11 cellular contexts compared by ENCODE assay signal in genomic region chr17:7475764-7476422, GRCh38. TPM values are rescaled to one million over a fixed set of nuclear protein-coding genes. Genes with fewer than 3 reads are reported as not detected.
DNase-seq lines count a peak whose midpoint lies in the region; ATAC-seq and TF ChIP-seq lines count a peak whose summit lies in the region.
"Had no signal": no experiment of that assay in that cellular context is flagged by ENCODE, and none has a peak within 500 bp of the region (broad histone marks: within the 10 kb centered on the region; RNA-seq: fewer than 3 reads in every experiment).

No MANE protein-coding gene starts in this region.

- peaks cover 3% of the 10 kb centered on the region for H3K36me3 Mint-ChIP-seq in activated CD4-positive, alpha-beta memory T cell treated with anti-CD3 and anti-CD28 coated beads for 36 hours
- H3K36me3 Mint-ChIP-seq in activated CD4-positive, alpha-beta memory T cell treated with anti-CD3 and anti-CD28 coated beads, Interleukin-2, amount 10 ng/mL, durations not matched to agents 7 days and 5 days (ENCODE audit: low read depth) = peaks cover 7% of the 10 kb centered on the region
- H3K36me3 Mint-ChIP-seq in central memory CD8-positive, alpha-beta T cell (ENCODE audit: insufficient read depth) = peaks cover 23% of the 10 kb centered on the region
- H3K36me3 Mint-ChIP-seq in type B pancreatic cell = peaks cover 8% of the 10 kb centered on the region

- peaks cover 51% of the 10 kb centered on the region for H3K4me1 Mint-ChIP-seq in activated CD4-positive, alpha-beta memory T cell treated with anti-CD3 and anti-CD28 coated beads for 36 hours (ENCODE audit: low read depth)
- H3K4me1 Mint-ChIP-seq in activated CD4-positive, alpha-beta memory T cell treated with anti-CD3 and anti-CD28 coated beads, Interleukin-2, amount 10 ng/mL, durations not matched to agents 7 days and 5 days = peaks cover 47% of the 10 kb centered on the region
- peaks cover 50% of the 10 kb centered on the region for H3K4me1 Mint-ChIP-seq in central memory CD8-positive, alpha-beta T cell
- H3K4me1 Mint-ChIP-seq in type B pancreatic cell (ENCODE audit: unreplicated experiment) = peaks cover 41% of the 10 kb centered on the region

- CTCF ChIA-PET in activated CD4-positive, alpha-beta memory T cell treated with anti-CD3 and anti-CD28 coated beads for 36 hours (lab: Charles Lee) = interaction anchor here (1.0 to 6.2 kb wide), 5 partner anchors 22 to 120 kb away, joined by 3 to 54 read pairs (median 4); partner anchors contain the start of gene TMEM102
- CTCF ChIA-PET in activated CD4-positive, alpha-beta memory T cell treated with anti-CD3 and anti-CD28 coated beads, Interleukin-2, amount 10 ng/mL, durations not matched to agents 7 days and 5 days (lab: Charles Lee) = interaction anchor here (1.0 to 2.4 kb wide), 6 partner anchors 9 to 120 kb away, joined by 4 to 17 read pairs (median 5); partner anchors contain the start of genes SENP3 and TMEM102

- peak overlapping the region; percentile 84 to 99 for H3K27ac ChIP-seq in lung (ENCODE audit: low read depth in 1 of 2, low read length in 1 of 2)
- H3K27ac ChIP-seq: C4-2B, KMS-11 had no signal

- no peaks in the 10 kb centered on the region for H3K9me3 ChIP-seq in lung (ENCODE audit: control insufficient read depth in 2 of 2, insufficient read depth in 1 of 2, low read length in 1 of 2)
- H3K9me3 ChIP-seq: right lobe of liver had no signal

- H3K9me3 Mint-ChIP-seq in activated CD4-positive, alpha-beta memory T cell treated with anti-CD3 and anti-CD28 coated beads for 36 hours = no peaks in the 10 kb centered on the region
- no peaks in the 10 kb centered on the region for H3K9me3 Mint-ChIP-seq in activated CD4-positive, alpha-beta memory T cell treated with anti-CD3 and anti-CD28 coated beads, Interleukin-2, amount 10 ng/mL, durations not matched to agents 7 days and 5 days
- H3K9me3 Mint-ChIP-seq in central memory CD8-positive, alpha-beta T cell = no peaks in the 10 kb centered on the region
- no peaks in the 10 kb centered on the region for H3K9me3 Mint-ChIP-seq in type B pancreatic cell

- intact Hi-C loops in activated CD4-positive, alpha-beta memory T cell treated with anti-CD3 and anti-CD28 coated beads for 36 hours (cut with micrococcal nuclease) = no loop called here

- 53 to 61% methylated on average over 15 of the region's 15 CpGs for WGBS in lung, 2 donors

- peak overlapping the region; percentile 59 for H3K27ac Mint-ChIP-seq in activated CD4-positive, alpha-beta memory T cell treated with anti-CD3 and anti-CD28 coated beads for 36 hours
- H3K27ac Mint-ChIP-seq in activated CD4-positive, alpha-beta memory T cell treated with anti-CD3 and anti-CD28 coated beads, Interleukin-2, amount 10 ng/mL, durations not matched to agents 7 days and 5 days = no peak overlapping the region
- H3K27ac Mint-ChIP-seq in central memory CD8-positive, alpha-beta T cell (ENCODE audit: low read depth) = peak overlapping the region; percentile 81
- peak overlapping the region; percentile 100 for H3K27ac Mint-ChIP-seq in type B pancreatic cell

- no peak overlapping the region for H3K4me3 Mint-ChIP-seq in activated CD4-positive, alpha-beta memory T cell treated with anti-CD3 and anti-CD28 coated beads for 36 hours
- no peak overlapping the region for H3K4me3 Mint-ChIP-seq in activated CD4-positive, alpha-beta memory T cell treated with anti-CD3 and anti-CD28 coated beads, Interleukin-2, amount 10 ng/mL, durations not matched to agents 7 days and 5 days
- H3K4me3 Mint-ChIP-seq in central memory CD8-positive, alpha-beta T cell = no peak overlapping the region
- peak overlapping the region; percentile 88 for H3K4me3 Mint-ChIP-seq in type B pancreatic cell

- H3K27me3 ChIP-seq in lung (ENCODE audit: control insufficient read depth, insufficient read depth) = no peaks in the 10 kb centered on the region
- H3K27me3 ChIP-seq: right lobe of liver had no signal

- no peaks in the 10 kb centered on the region for H3K36me3 ChIP-seq in lung (ENCODE audit: control insufficient read depth in 2 of 2, insufficient read depth in 2 of 2, low read length in 2 of 2)
- H3K36me3 ChIP-seq: right lobe of liver had no signal

- H3K27me3 Mint-ChIP-seq in activated CD4-positive, alpha-beta memory T cell treated with anti-CD3 and anti-CD28 coated beads for 36 hours = no peaks in the 10 kb centered on the region
- no peaks in the 10 kb centered on the region for H3K27me3 Mint-ChIP-seq in activated CD4-positive, alpha-beta memory T cell treated with anti-CD3 and anti-CD28 coated beads, Interleukin-2, amount 10 ng/mL, durations not matched to agents 7 days and 5 days
- no peaks in the 10 kb centered on the region for H3K27me3 Mint-ChIP-seq in central memory CD8-positive, alpha-beta T cell
- H3K27me3 Mint-ChIP-seq in type B pancreatic cell = no peaks in the 10 kb centered on the region

- peaks cover 12 to 31% of the 10 kb centered on the region in 2 donors for H3K4me1 ChIP-seq in lung (ENCODE audit: control insufficient read depth in 2 of 2, insufficient read depth in 2 of 2, low read length in 2 of 2)

- ATAC-seq in central memory CD8-positive, alpha-beta T cell (replicated peaks; ENCODE audit: extremely low read depth, poor library complexity, severe bottlenecking) = no peak
- ATAC-seq in lung (ENCODE audit: insufficient read depth, low FRiP score) = no peak
- no peak for ATAC-seq in GM18873 (IDR thresholded peaks at IDR 0.05; ENCODE audit: low FRiP score, unreplicated experiment)
- no peak for ATAC-seq in HG03139 (IDR thresholded peaks at IDR 0.05; ENCODE audit: unreplicated experiment)

- DNase-seq in activated CD4-positive, alpha-beta memory T cell treated with anti-CD3 and anti-CD28 coated beads for 36 hours = no peak
- no peak for DNase-seq in activated CD4-positive, alpha-beta memory T cell treated with anti-CD3 and anti-CD28 coated beads, Interleukin-2, amount 10 ng/mL, durations not matched to agents 7 days and 5 days
- no peak for DNase-seq in central memory CD8-positive, alpha-beta T cell (ENCODE audit: low spot score in 2 of 2)
- no peak for DNase-seq in lung (ENCODE audit: low spot score)
- no peak for DNase-seq in type B pancreatic cell (ENCODE audit: extremely low spot score, unreplicated experiment)
- no peak for DNase-seq in effector CD4-positive, alpha-beta T cell
- DNase-seq: right lobe of liver had no signal

- POLR2A ChIA-PET in activated CD4-positive, alpha-beta memory T cell treated with anti-CD3 and anti-CD28 coated beads for 36 hours (lab: Charles Lee) = interaction anchor here (1.5 to 1.7 kb wide), 2 partner anchors 10 to 211 kb away, joined by 3 to 12 read pairs; partner anchors contain the start of gene TP53
- POLR2A ChIA-PET in activated CD4-positive, alpha-beta memory T cell treated with anti-CD3 and anti-CD28 coated beads, Interleukin-2, amount 10 ng/mL, durations not matched to agents 7 days and 5 days (lab: Charles Lee) = interaction anchor here (0.7 to 13.0 kb wide), 8 partner anchors 8 to 139 kb away, joined by 3 to 232 read pairs (median 5); partner anchors contain the start of genes CHRNB1, FGF11, POLR2A and TMEM102

- no peak overlapping the region for H3K4me3 ChIP-seq in lung
- H3K4me3 ChIP-seq: right lobe of liver had no signal

- TF ChIP-seq CTCF in lung (IDR thresholded peaks at IDR 0.05; ENCODE audit: control extremely low read depth, extremely low read depth) (no peak), type B pancreatic cell (conservative IDR thresholded peaks at IDR 0.05) (no peak)

RNA-seq across cellular contexts. Expression of gene ZBTB4, which starts 3.5 kb away (rescaled TPM):
- 10 to 100 TPM; 16.5 to 16.7 TPM for total RNA-seq in activated CD4-positive, alpha-beta memory T cell treated with anti-CD3 and anti-CD28 coated beads for 36 hours
- 10 to 100 TPM; 27.4 to 27.9 TPM for total RNA-seq in activated CD4-positive, alpha-beta memory T cell treated with anti-CD3 and anti-CD28 coated beads, Interleukin-2, amount 10 ng/mL, durations not matched to agents 7 days and 5 days
- total RNA-seq in lung (10 to 100 TPM; 40.4 to 56.4 TPM), type B pancreatic cell (ENCODE audit: low replicate concordance) (34.5 and 76.6 TPM in 2 replicates)
- polyA plus RNA-seq in lung = 10 to 100 TPM; 20.1 to 26.5 TPM

RNA-seq across cellular contexts. Expression of gene SLC35G6, which starts 5.4 kb away (rescaled TPM):
- total RNA-seq in activated CD4-positive, alpha-beta memory T cell treated with anti-CD3 and anti-CD28 coated beads for 36 hours = not detected
- not detected for total RNA-seq in activated CD4-positive, alpha-beta memory T cell treated with anti-CD3 and anti-CD28 coated beads, Interleukin-2, amount 10 ng/mL, durations not matched to agents 7 days and 5 days
- not detected for total RNA-seq in lung
- polyA plus RNA-seq in lung = not detected
- not detected in 2 replicates for total RNA-seq in type B pancreatic cell (ENCODE audit: low replicate concordance)
- total RNA-seq: right lobe of liver had no signal

RNA-seq across cellular contexts. Expression of gene POLR2A, which starts 8.3 kb away (rescaled TPM):
- 100 to 1,000 TPM; 180 to 187 TPM for total RNA-seq in activated CD4-positive, alpha-beta memory T cell treated with anti-CD3 and anti-CD28 coated beads for 36 hours
- 100 to 1,000 TPM; 169 to 172 TPM for total RNA-seq in activated CD4-positive, alpha-beta memory T cell treated with anti-CD3 and anti-CD28 coated beads, Interleukin-2, amount 10 ng/mL, durations not matched to agents 7 days and 5 days
- total RNA-seq in lung = 100 to 1,000 TPM; 113 to 129 TPM
- 10 to 100 TPM; 37.8 to 40.9 TPM for polyA plus RNA-seq in lung
- 175 and 244 TPM in 2 replicates for total RNA-seq in type B pancreatic cell (ENCODE audit: low replicate concordance)

RNA-seq across cellular contexts. Expression of gene CHRNB1, which starts 31.0 kb away (rescaled TPM):
- total RNA-seq in activated CD4-positive, alpha-beta memory T cell treated with anti-CD3 and anti-CD28 coated beads for 36 hours = 1 to 10 TPM; 7.7 to 8.5 TPM
- total RNA-seq in activated CD4-positive, alpha-beta memory T cell treated with anti-CD3 and anti-CD28 coated beads, Interleukin-2, amount 10 ng/mL, durations not matched to agents 7 days and 5 days = 10 to 100 TPM; 13.0 to 14.6 TPM
- total RNA-seq in lung (10 to 100 TPM; 10.5 to 10.7 TPM), type B pancreatic cell (ENCODE audit: low replicate concordance) (16.4 and 51.1 TPM in 2 replicates)
- 10 to 100 TPM in 1 of 2 donors, 1 to 10 TPM in 1; 7.0 to 11.9 TPM for polyA plus RNA-seq in lung

RNA-seq across cellular contexts. Expression of gene FGF11, which starts 36.6 kb away (rescaled TPM):
- total RNA-seq in activated CD4-positive, alpha-beta memory T cell treated with anti-CD3 and anti-CD28 coated beads for 36 hours = 1 to 10 TPM; 1.0 to 2.1 TPM
- 10 to 100 TPM in 1 of 2 experiments, 1 to 10 TPM in 1; 8.9 to 10.8 TPM for total RNA-seq in activated CD4-positive, alpha-beta memory T cell treated with anti-CD3 and anti-CD28 coated beads, Interleukin-2, amount 10 ng/mL, durations not matched to agents 7 days and 5 days
- total RNA-seq in lung = 1 to 10 TPM in 1 of 2 donors, under 1 TPM in 1; 0.52 to 3.5 TPM
- under 1 TPM; 0.47 to 0.79 TPM for polyA plus RNA-seq in lung
- 21.8 and 76.0 TPM in 2 replicates for total RNA-seq in type B pancreatic cell (ENCODE audit: low replicate concordance)
